In genomic region chr16:83227336-83227735, GRCh38 we compare ENCODE assay signal across 21 cellular contexts.
"Had no signal": no experiment of that assay in that cellular context is flagged by ENCODE, and none has a peak within 500 bp of the region (broad histone marks: within the 10 kb centered on the region; RNA-seq: fewer than 3 reads in every experiment).

No MANE protein-coding gene starts in this region.

- H3K36me3 ChIP-seq: esophagus muscularis mucosa, gastrocnemius medialis, lower lobe of right lung, neural progenitor cell, pancreas had no signal

- H3K9me3 ChIP-seq: esophagus muscularis mucosa, gastrocnemius medialis, heart right ventricle, lower lobe of right lung, pancreas had no signal

- H3K27me3 ChIP-seq: esophagus muscularis mucosa, gastrocnemius medialis, heart right ventricle, neural progenitor cell, pancreas had no signal

- H3K4me2 ChIP-seq: neural progenitor cell, smooth muscle cell had no signal

- FAIRE-seq: islet of Langerhans, pancreas, urothelium cell line had no signal

- H2AFZ ChIP-seq: neural progenitor cell had no signal

- DNase-seq: cortex of kidney; effector memory CD8-positive, alpha-beta T cell; gastrocnemius medialis; heart right ventricle; lower lobe of right lung; mesenchymal stem cell; midbrain; occipital lobe; pancreas; right cardiac atrium; stimulated activated CD4-positive, alpha-beta T cell treated with anti-CD3 and anti-CD28 coated beads, Interleukin-2, amount 100 ng/mL, for 48 hours; stimulated activated naive CD4-positive, alpha-beta T cell treated with Interleukin-2 at 50 U/mL for 16 hours; trophoblast cell had no signal

- ATAC-seq: effector memory CD8-positive, alpha-beta T cell; gastrocnemius medialis; heart right ventricle; left lobe of liver; lower lobe of right lung; natural killer cell treated with Interleukin-12 subunit alpha and Interleukin-12 subunit beta and Interleukin-15 and Interleukin-18, amount 100 ng/mL, for 72 hours; pancreas; right cardiac atrium had no signal

- H3K4me3 ChIP-seq: esophagus muscularis mucosa, gastrocnemius medialis, heart right ventricle, lower lobe of right lung, neural progenitor cell, pancreas, smooth muscle cell had no signal

- H3K9ac ChIP-seq: neural progenitor cell had no signal

- H3K4me1 ChIP-seq: esophagus muscularis mucosa, gastrocnemius medialis, lower lobe of right lung, pancreas had no signal

- H3K27ac ChIP-seq: epithelial cell of prostate, esophagus muscularis mucosa, gastrocnemius medialis, heart right ventricle, lower lobe of right lung, neural progenitor cell, pancreas had no signal
